In the genomic region with DNA sequence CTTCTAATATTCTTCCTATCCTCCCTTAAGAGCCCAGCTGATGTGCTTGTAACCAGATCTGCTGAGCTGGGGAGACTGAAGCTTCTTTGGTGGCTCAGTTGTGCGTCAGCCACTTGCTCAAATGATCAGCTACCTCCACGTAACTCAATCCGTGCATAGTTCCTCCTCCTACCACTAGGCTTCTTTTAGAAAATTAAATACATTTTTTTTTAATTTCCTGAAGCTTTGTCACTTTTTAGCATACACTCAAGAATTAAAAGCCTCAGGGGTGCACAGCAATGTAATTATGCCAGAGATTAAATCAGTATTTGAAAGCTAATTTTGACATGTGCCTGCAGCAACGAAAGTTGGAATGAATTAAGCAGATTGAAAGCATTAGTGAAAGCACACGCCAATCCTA, we compare ENCODE assay signal across 1 cellular context.
TF ChIP-seq lines count a peak whose summit lies in the region.

No MANE protein-coding gene starts in this region.

TF ChIP-seq in GM23338, 12 proteins besides CTCF, POLR2A, EP300 and RAD21:
- TF ChIP-seq, protein P1, sequence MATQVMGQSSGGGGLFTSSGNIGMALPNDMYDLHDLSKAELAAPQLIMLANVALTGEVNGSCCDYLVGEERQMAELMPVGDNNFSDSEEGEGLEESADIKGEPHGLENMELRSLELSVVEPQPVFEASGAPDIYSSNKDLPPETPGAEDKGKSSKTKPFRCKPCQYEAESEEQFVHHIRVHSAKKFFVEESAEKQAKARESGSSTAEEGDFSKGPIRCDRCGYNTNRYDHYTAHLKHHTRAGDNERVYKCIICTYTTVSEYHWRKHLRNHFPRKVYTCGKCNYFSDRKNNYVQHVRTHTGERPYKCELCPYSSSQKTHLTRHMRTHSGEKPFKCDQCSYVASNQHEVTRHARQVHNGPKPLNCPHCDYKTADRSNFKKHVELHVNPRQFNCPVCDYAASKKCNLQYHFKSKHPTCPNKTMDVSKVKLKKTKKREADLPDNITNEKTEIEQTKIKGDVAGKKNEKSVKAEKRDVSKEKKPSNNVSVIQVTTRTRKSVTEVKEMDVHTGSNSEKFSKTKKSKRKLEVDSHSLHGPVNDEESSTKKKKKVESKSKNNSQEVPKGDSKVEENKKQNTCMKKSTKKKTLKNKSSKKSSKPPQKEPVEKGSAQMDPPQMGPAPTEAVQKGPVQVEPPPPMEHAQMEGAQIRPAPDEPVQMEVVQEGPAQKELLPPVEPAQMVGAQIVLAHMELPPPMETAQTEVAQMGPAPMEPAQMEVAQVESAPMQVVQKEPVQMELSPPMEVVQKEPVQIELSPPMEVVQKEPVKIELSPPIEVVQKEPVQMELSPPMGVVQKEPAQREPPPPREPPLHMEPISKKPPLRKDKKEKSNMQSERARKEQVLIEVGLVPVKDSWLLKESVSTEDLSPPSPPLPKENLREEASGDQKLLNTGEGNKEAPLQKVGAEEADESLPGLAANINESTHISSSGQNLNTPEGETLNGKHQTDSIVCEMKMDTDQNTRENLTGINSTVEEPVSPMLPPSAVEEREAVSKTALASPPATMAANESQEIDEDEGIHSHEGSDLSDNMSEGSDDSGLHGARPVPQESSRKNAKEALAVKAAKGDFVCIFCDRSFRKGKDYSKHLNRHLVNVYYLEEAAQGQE (IDR thresholded peaks at IDR 0.05; ENCODE audit: unreplicated experiment), result no peak
- no peak for TF ChIP-seq POLR2AphosphoS5 (IDR thresholded peaks at IDR 0.05; ENCODE audit: low read depth)
